ENCODE assay signal across 21 cellular contexts in genomic region chr13:30800107-30800506, GRCh38.
"Had no signal": no experiment of that assay in that cellular context is flagged by ENCODE, and none has a peak within 500 bp of the region (broad histone marks: within the 10 kb centered on the region; RNA-seq: fewer than 3 reads in every experiment).

No MANE protein-coding gene starts in this region.

- H3K4me1 ChIP-seq: parathyroid adenoma had no signal

- H3K9me3 ChIP-seq: heart left ventricle, lower lobe of right lung, right lobe of liver, tibial artery had no signal

- DNase-seq: activated B cell treated with CpG ODN at 0.5 μM for 24 hours; activated CD4-positive, alpha-beta T cell treated with anti-CD3 and anti-CD28 coated beads for 36 hours; activated CD4-positive, alpha-beta T cell treated with anti-CD3 and anti-CD28 coated beads, Interleukin-2, amount 50 U/mL, for 4 hours; activated CD8-positive, alpha-beta memory T cell treated with anti-CD3 and anti-CD28 coated beads for 24 hours; activated CD8-positive, alpha-beta memory T cell treated with anti-CD3 and anti-CD28 coated beads, Interleukin-2, amount 50 U/mL, for 4 hours; activated naive CD4-positive, alpha-beta T cell treated with anti-CD3 and anti-CD28 coated beads, Interleukin-2, amount 10 ng/mL, durations not matched to agents 7 days and 5 days; activated T-cell treated with anti-CD3 and anti-CD28 coated beads, Interleukin-2, amount 50 U/mL, for 4 hours; amygdala; cortex of kidney; endodermal cell; heart left ventricle; kidney; lower lobe of right lung; natural killer cell; right lobe of liver; stimulated activated CD4-positive, alpha-beta T cell treated with anti-CD3 and anti-CD28 coated beads, Interleukin-1b, Interleukin-23, amount 100 ng/mL, for 48 hours; T1000; tibial artery had no signal

- H3K36me3 Mint-ChIP-seq: activated naive CD4-positive, alpha-beta T cell treated with anti-CD3 and anti-CD28 coated beads, Interleukin-2, amount 10 ng/mL, durations not matched to agents 7 days and 5 days; natural killer cell had no signal

- H3K9me3 Mint-ChIP-seq: activated B cell treated with CpG ODN at 0.5 μM for 24 hours; activated naive CD4-positive, alpha-beta T cell treated with anti-CD3 and anti-CD28 coated beads, Interleukin-2, amount 10 ng/mL, durations not matched to agents 7 days and 5 days; activated T-cell treated with anti-CD3 and anti-CD28 coated beads, Interleukin-2, amount 50 U/mL, for 4 hours; endodermal cell; natural killer cell; stimulated activated naive CD8-positive, alpha-beta T cell treated with anti-CD3 and anti-CD28 coated beads, Interleukin-15, Interleukin-2, amounts not matched to agents 100 ng/mL and 50 ng/mL, for 24 hours had no signal

- H3K27ac Mint-ChIP-seq: activated B cell treated with CpG ODN at 0.5 μM for 24 hours; activated CD4-positive, alpha-beta T cell treated with anti-CD3 and anti-CD28 coated beads for 36 hours; activated naive CD4-positive, alpha-beta T cell treated with anti-CD3 and anti-CD28 coated beads, Interleukin-2, amount 10 ng/mL, durations not matched to agents 7 days and 5 days; endodermal cell; natural killer cell; stimulated activated naive CD8-positive, alpha-beta T cell treated with anti-CD3 and anti-CD28 coated beads, Interleukin-15, Interleukin-2, amounts not matched to agents 100 ng/mL and 50 ng/mL, for 24 hours had no signal

- H3K4me3 ChIP-seq: heart left ventricle, lower lobe of right lung, right lobe of liver, skin epidermis, tibial artery had no signal

- H3K36me3 ChIP-seq: heart left ventricle, lower lobe of right lung, right lobe of liver, tibial artery had no signal

- H3K27ac ChIP-seq: heart left ventricle, lower lobe of right lung, parathyroid adenoma, right lobe of liver, tibial artery had no signal

- H3K4me3 Mint-ChIP-seq: activated B cell treated with CpG ODN at 0.5 μM for 24 hours; activated CD4-positive, alpha-beta T cell treated with anti-CD3 and anti-CD28 coated beads for 36 hours; activated naive CD4-positive, alpha-beta T cell treated with anti-CD3 and anti-CD28 coated beads, Interleukin-2, amount 10 ng/mL, durations not matched to agents 7 days and 5 days; activated T-cell treated with anti-CD3 and anti-CD28 coated beads, Interleukin-2, amount 50 U/mL, for 4 hours; endodermal cell; natural killer cell; stimulated activated naive CD8-positive, alpha-beta T cell treated with anti-CD3 and anti-CD28 coated beads, Interleukin-15, Interleukin-2, amounts not matched to agents 100 ng/mL and 50 ng/mL, for 24 hours had no signal

- H3K27me3 Mint-ChIP-seq: activated B cell treated with CpG ODN at 0.5 μM for 24 hours; activated CD4-positive, alpha-beta T cell treated with anti-CD3 and anti-CD28 coated beads for 36 hours; stimulated activated naive CD8-positive, alpha-beta T cell treated with anti-CD3 and anti-CD28 coated beads, Interleukin-15, Interleukin-2, amounts not matched to agents 100 ng/mL and 50 ng/mL, for 24 hours had no signal

- H3K9ac ChIP-seq: parathyroid adenoma had no signal

- ATAC-seq: activated CD4-positive, alpha-beta T cell treated with anti-CD3 and anti-CD28 coated beads for 36 hours; activated T-cell treated with anti-CD3 and anti-CD28 coated beads, Interleukin-2, amount 50 U/mL, for 4 hours; heart left ventricle; lower lobe of right lung; natural killer cell; right lobe of liver had no signal

- H3K27me3 ChIP-seq: heart left ventricle, right lobe of liver, tibial artery had no signal
